In the genomic region with DNA sequence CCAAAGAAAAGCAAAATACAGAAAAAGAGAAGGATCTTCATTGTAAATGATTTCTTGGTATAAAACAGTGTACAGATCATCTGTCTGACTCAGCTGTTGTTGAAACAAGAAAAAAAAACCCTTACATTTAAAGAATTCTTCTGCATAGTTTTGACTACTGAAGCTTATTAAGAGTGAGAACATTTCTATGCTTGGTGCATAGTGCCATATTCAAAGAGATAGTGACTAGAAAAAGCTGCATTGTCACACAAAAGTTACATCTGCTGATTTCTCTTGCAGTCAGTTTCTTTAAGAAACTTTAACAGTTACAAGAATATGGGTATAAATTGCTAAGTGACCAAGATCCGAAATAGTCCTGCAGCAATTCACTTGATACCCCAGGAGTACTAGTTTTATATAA, we compare ENCODE assay signal across 37 cellular contexts. TPM values are rescaled to one million over a fixed set of nuclear protein-coding genes. Genes with fewer than 3 reads are reported as not detected.
"Had no signal": no experiment of that assay in that cellular context is flagged by ENCODE, and none has a peak within 500 bp of the region (broad histone marks: within the 10 kb centered on the region; RNA-seq: fewer than 3 reads in every experiment).

Gene DEFB112 (minus strand): TSS at position 101 of the 400 bp plus-strand sequence. CDS start 60 bp downstream, at position 41.

- DNase-seq: Karpas-422, Kasumi-1, MG63, MM.1S, MV-4-11, NCI-H1048, NCI-H1092, NCI-H1092 treated with DMSO at 0.1 percent for 48 hours, NCI-H1105, NCI-H1105 treated with DMSO at 0.1 percent for 48 hours, NCI-H1417, NCI-H1417 treated with DMSO at 0.1 percent for 48 hours, NCI-H1436, NCI-H1436 treated with DMSO at 0.1 percent for 48 hours, NCI-H146, NCI-H1694, NCI-H1694 treated with DMSO at 0.1 percent for 48 hours, NCI-H187, NCI-H187 treated with DMSO at 0.1 percent for 48 hours, NCI-H1930, NCI-H2029, NCI-H2029 treated with DMSO at 0.1 percent for 48 hours, NCI-H2081, NCI-H2081 treated with DMSO at 0.1 percent for 48 hours, NCI-H2107, NCI-H2171, NCI-H2171 treated with DMSO at 0.1 percent for 48 hours, NCI-H2227 treated with DMSO at 0.1 percent for 48 hours, NCI-H226, NCI-H345, NCI-H446, NCI-H446 treated with DMSO at 0.1 percent for 48 hours, NCI-H510A had no signal

RNA-seq across cellular contexts. Expression of gene DEFB112, which starts in this region (rescaled TPM):
- total RNA-seq: LHCN-M2, M059J, MCF 10A, NCI-H460 had no signal
